1 cellular context compared by ENCODE assay signal in the genomic region with DNA sequence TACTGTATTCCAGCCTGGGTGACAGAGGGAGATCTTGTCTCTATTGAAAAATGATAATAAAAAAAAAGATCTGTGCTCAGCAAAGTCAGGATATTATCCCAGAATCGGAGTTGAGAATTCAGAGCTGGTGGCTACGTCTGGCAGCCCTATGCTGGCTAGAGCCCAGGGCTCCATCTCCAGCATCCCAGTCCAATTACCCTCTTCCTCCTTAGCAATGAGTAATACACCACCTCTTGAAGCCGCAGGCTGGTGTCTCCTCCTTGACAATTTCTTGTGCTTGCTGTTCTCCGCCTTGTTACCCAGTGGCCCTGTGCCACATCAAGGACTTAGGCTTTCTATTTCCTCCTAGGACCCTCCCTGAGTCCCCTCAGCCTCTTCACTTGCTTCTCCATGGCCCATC.
TF ChIP-seq lines count a peak whose summit lies in the region.

No MANE protein-coding gene starts in this region.

TF ChIP-seq in GM23338, 12 proteins besides CTCF, POLR2A, EP300 and RAD21 (continued from another document):
- TF ChIP-seq, protein P1, sequence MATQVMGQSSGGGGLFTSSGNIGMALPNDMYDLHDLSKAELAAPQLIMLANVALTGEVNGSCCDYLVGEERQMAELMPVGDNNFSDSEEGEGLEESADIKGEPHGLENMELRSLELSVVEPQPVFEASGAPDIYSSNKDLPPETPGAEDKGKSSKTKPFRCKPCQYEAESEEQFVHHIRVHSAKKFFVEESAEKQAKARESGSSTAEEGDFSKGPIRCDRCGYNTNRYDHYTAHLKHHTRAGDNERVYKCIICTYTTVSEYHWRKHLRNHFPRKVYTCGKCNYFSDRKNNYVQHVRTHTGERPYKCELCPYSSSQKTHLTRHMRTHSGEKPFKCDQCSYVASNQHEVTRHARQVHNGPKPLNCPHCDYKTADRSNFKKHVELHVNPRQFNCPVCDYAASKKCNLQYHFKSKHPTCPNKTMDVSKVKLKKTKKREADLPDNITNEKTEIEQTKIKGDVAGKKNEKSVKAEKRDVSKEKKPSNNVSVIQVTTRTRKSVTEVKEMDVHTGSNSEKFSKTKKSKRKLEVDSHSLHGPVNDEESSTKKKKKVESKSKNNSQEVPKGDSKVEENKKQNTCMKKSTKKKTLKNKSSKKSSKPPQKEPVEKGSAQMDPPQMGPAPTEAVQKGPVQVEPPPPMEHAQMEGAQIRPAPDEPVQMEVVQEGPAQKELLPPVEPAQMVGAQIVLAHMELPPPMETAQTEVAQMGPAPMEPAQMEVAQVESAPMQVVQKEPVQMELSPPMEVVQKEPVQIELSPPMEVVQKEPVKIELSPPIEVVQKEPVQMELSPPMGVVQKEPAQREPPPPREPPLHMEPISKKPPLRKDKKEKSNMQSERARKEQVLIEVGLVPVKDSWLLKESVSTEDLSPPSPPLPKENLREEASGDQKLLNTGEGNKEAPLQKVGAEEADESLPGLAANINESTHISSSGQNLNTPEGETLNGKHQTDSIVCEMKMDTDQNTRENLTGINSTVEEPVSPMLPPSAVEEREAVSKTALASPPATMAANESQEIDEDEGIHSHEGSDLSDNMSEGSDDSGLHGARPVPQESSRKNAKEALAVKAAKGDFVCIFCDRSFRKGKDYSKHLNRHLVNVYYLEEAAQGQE (IDR thresholded peaks at IDR 0.05; ENCODE audit: unreplicated experiment), result no peak
- TF ChIP-seq EZH2phosphoT487 (IDR thresholded peaks at IDR 0.05; ENCODE audit: unreplicated experiment), result no peak
- no peak for TF ChIP-seq ZNF462 (CRISPR knock-in tag; IDR thresholded peaks at IDR 0.05)
- no peak for TF ChIP-seq ZNF114 (CRISPR knock-in tag; IDR thresholded peaks at IDR 0.05)
- no peak for TF ChIP-seq POLR2AphosphoS5 (IDR thresholded peaks at IDR 0.05; ENCODE audit: low read depth)
- no peak for TF ChIP-seq JUNB (IDR thresholded peaks at IDR 0.05; ENCODE audit: unreplicated experiment)
